In the genomic region with DNA sequence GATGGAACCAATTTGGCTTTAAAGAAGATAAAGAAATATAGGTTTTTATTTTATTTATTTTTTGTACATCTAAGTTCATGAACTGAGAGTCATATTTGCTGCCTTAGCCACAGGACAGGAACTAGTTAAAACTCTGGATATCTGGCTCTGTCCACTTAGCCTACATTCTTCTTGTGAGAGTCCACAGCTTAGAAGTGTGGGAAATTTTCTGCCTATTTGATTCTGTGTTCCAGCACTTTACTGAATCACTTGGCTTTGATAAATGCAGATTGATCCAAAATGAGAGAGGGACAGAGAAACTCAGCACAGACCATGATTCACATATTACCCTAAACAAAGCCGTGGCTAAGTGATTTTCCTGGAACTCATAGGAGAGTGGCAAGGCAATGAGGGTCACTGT, we compare ENCODE assay signal across 1 cellular context.
TF ChIP-seq lines count a peak whose summit lies in the region.

No MANE protein-coding gene starts in this region.

TF ChIP-seq in GM23338, 12 proteins besides CTCF, POLR2A, EP300 and RAD21 (continued from another document):
- no peak for TF ChIP-seq ZNF462 (CRISPR knock-in tag; IDR thresholded peaks at IDR 0.05)
- no peak for TF ChIP-seq CREB1 (CRISPR knock-in tag; IDR thresholded peaks at IDR 0.05; ENCODE audit: low read depth)
- no peak for TF ChIP-seq NANOG (IDR thresholded peaks at IDR 0.05; ENCODE audit: borderline replicate concordance)
- TF ChIP-seq, protein P1, sequence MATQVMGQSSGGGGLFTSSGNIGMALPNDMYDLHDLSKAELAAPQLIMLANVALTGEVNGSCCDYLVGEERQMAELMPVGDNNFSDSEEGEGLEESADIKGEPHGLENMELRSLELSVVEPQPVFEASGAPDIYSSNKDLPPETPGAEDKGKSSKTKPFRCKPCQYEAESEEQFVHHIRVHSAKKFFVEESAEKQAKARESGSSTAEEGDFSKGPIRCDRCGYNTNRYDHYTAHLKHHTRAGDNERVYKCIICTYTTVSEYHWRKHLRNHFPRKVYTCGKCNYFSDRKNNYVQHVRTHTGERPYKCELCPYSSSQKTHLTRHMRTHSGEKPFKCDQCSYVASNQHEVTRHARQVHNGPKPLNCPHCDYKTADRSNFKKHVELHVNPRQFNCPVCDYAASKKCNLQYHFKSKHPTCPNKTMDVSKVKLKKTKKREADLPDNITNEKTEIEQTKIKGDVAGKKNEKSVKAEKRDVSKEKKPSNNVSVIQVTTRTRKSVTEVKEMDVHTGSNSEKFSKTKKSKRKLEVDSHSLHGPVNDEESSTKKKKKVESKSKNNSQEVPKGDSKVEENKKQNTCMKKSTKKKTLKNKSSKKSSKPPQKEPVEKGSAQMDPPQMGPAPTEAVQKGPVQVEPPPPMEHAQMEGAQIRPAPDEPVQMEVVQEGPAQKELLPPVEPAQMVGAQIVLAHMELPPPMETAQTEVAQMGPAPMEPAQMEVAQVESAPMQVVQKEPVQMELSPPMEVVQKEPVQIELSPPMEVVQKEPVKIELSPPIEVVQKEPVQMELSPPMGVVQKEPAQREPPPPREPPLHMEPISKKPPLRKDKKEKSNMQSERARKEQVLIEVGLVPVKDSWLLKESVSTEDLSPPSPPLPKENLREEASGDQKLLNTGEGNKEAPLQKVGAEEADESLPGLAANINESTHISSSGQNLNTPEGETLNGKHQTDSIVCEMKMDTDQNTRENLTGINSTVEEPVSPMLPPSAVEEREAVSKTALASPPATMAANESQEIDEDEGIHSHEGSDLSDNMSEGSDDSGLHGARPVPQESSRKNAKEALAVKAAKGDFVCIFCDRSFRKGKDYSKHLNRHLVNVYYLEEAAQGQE (IDR thresholded peaks at IDR 0.05; ENCODE audit: unreplicated experiment) = no peak
- no peak for TF ChIP-seq ZNF114 (CRISPR knock-in tag; IDR thresholded peaks at IDR 0.05)
- TF ChIP-seq STAT1 (IDR thresholded peaks at IDR 0.05; ENCODE audit: unreplicated experiment) = no peak
- TF ChIP-seq POLR2AphosphoS5 (IDR thresholded peaks at IDR 0.05; ENCODE audit: low read depth) = no peak
- TF ChIP-seq, protein P2, sequence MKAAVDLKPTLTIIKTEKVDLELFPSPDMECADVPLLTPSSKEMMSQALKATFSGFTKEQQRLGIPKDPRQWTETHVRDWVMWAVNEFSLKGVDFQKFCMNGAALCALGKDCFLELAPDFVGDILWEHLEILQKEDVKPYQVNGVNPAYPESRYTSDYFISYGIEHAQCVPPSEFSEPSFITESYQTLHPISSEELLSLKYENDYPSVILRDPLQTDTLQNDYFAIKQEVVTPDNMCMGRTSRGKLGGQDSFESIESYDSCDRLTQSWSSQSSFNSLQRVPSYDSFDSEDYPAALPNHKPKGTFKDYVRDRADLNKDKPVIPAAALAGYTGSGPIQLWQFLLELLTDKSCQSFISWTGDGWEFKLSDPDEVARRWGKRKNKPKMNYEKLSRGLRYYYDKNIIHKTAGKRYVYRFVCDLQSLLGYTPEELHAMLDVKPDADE (IDR thresholded peaks at IDR 0.05) = no peak
- no peak for TF ChIP-seq EZH2phosphoT487 (IDR thresholded peaks at IDR 0.05; ENCODE audit: unreplicated experiment)
